In the genomic region with DNA sequence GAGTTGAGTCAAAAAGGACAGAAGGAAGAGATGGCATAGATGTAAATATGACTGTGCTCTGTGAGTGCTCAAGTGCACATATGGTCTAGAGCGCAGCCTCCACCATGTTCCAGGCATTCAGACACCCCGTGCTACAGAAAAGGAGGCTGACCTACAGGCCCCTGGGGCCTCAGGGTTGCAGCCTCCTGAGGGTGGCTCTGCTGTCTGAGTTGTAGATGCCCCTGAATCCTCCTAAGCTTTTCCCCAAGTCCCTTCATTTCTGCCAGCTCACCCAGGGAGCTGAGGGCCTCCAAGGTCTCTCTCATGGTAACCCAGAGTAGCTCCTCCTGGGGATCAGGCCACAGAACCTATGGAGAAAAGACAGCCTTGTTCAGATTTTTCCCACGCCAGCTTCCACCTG, we compare ENCODE assay signal across 10 cellular contexts. TPM values are rescaled to one million over a fixed set of nuclear protein-coding genes. Genes with fewer than 3 reads are reported as not detected.
A peak's percentile ranks its signal among the peaks of the same experiment; 100 is the strongest.
DNase-seq lines count a peak whose midpoint lies in the region; ATAC-seq and TF ChIP-seq lines count a peak whose summit lies in the region.
"Had no signal": no experiment of that assay in that cellular context is flagged by ENCODE, and none has a peak within 500 bp of the region (broad histone marks: within the 10 kb centered on the region; RNA-seq: fewer than 3 reads in every experiment).

No MANE protein-coding gene starts in this region.

- H3K4me3 ChIP-seq in PC-3 (ENCODE audit: low read length) = no peak overlapping the region
- H3K4me3 ChIP-seq in iPS-18a (ENCODE audit: low read length) = peak overlapping the region; percentile 32
- H3K4me3 ChIP-seq in stomach = peak overlapping the region in 2 of 4 donors; percentile 70 to 78

- H3K36me3 ChIP-seq in PC-3 (ENCODE audit: low read depth, low read length) = no peaks in the 10 kb centered on the region
- no peaks in the 10 kb centered on the region for H3K36me3 ChIP-seq in iPS-18a (ENCODE audit: control insufficient read depth, low read depth, low read length)
- peaks cover 9 to 51% (median 43%) of the 10 kb centered on the region in 4 donors for H3K36me3 ChIP-seq in stomach

- WGBS in stomach, 5 donors = 73 to 96% (median 94%) methylated on average over 3 of the region's 3 CpGs

- H3K4me1 ChIP-seq in PC-3 (ENCODE audit: insufficient read depth, low read length) = no peaks in the 10 kb centered on the region; the same call in 1 of the 2 replicates
- peaks cover 22% of the 10 kb centered on the region for H3K4me1 ChIP-seq in iPS-18a (ENCODE audit: control insufficient read depth, low read depth, low read length)
- H3K4me1 ChIP-seq in stomach = peaks cover 22 to 50% (median 34%) of the 10 kb centered on the region in 4 donors

- H3K9me3 ChIP-seq in PC-3 (ENCODE audit: low read length) = no peaks in the 10 kb centered on the region
- H3K9me3 ChIP-seq in iPS-18a (ENCODE audit: control insufficient read depth, low read depth, low read length) = no peaks in the 10 kb centered on the region
- no peaks in the 10 kb centered on the region for H3K9me3 ChIP-seq in stomach

- no peak for ATAC-seq in PC-3
- no peak for ATAC-seq in HG02642 (IDR thresholded peaks at IDR 0.05; ENCODE audit: poor library complexity, unreplicated experiment)

- no peak overlapping the region for H2AFZ ChIP-seq in PC-3 (ENCODE audit: low read length)

- peak overlapping the region; percentile 77 for H3K4me2 ChIP-seq in PC-3 (ENCODE audit: low read length)

- TF ChIP-seq CTCF in PC-3 (conservative IDR thresholded peaks at IDR 0.05; ENCODE audit: low read depth, low read length) = no peak
- TF ChIP-seq CTCF in stomach (IDR thresholded peaks at IDR 0.05) = no peak

- H3K9ac ChIP-seq in PC-3 (ENCODE audit: low read length) (no peak overlapping the region), iPS-18a (ENCODE audit: low read length) (no peak overlapping the region)

- H3K4me1 Mint-ChIP-seq in activated naive CD8-positive, alpha-beta T cell (ENCODE audit: low read depth) = peaks cover 11% of the 10 kb centered on the region
- peaks cover 5% of the 10 kb centered on the region for H3K4me1 Mint-ChIP-seq in activated naive CD8-positive, alpha-beta T cell treated with anti-CD3 and anti-CD28 coated beads for 36 hours

- POLR2A ChIA-PET in PC-3 (lab: Charles Lee; ENCODE audit: unreplicated experiment) = no interaction called here

- H4K20me1 ChIP-seq in PC-3 (ENCODE audit: low read length) = no peaks in the 10 kb centered on the region

- TF ChIP-seq EP300 in stomach (IDR thresholded peaks at IDR 0.05) = no peak

- intact Hi-C loops in PC-3 (cut with micrococcal nuclease) (loop anchor here (5.0 kb wide), 1 partner anchor 67 kb away; a partner anchor contains a TSS), stomach (cut with DNase I; ENCODE audit: low total_unique reads) (no loop called here)

- H3K36me3 Mint-ChIP-seq in activated naive CD8-positive, alpha-beta T cell = peaks cover 7% of the 10 kb centered on the region
- H3K36me3 Mint-ChIP-seq in activated naive CD8-positive, alpha-beta T cell treated with anti-CD3 and anti-CD28 coated beads for 36 hours = no peaks in the 10 kb centered on the region

- no peaks in the 10 kb centered on the region for H3K9me2 ChIP-seq in PC-3 (replicated peaks; ENCODE audit: low read length)

- no peaks in the 10 kb centered on the region for H3F3A ChIP-seq in PC-3 (ENCODE audit: low read length, unreplicated experiment)

- no peak for DNase-seq in activated naive CD8-positive, alpha-beta T cell treated with anti-CD3 and anti-CD28 coated beads for 36 hours
- no peak for DNase-seq in PC-3
- no peak for DNase-seq in stomach
- no peak for DNase-seq in NAMALWA (ENCODE audit: low spot score)
- DNase-seq in NCI-H2227 treated with DMSO at 0.1 percent for 48 hours (lab: John Stamatoyannopoulos, UW) = no peak
- DNase-seq: NCI-H446; stimulated activated naive CD8-positive, alpha-beta T cell treated with anti-CD3 and anti-CD28 coated beads, Interleukin-15, Interleukin-2, amounts not matched to agents 100 U/mL and 50 U/mL, for 24 hours had no signal

- H3K27me3 Mint-ChIP-seq in activated naive CD8-positive, alpha-beta T cell = no peaks in the 10 kb centered on the region
- peaks cover 12% of the 10 kb centered on the region for H3K27me3 Mint-ChIP-seq in activated naive CD8-positive, alpha-beta T cell treated with anti-CD3 and anti-CD28 coated beads for 36 hours

- CTCF ChIA-PET in PC-3 (lab: Charles Lee) = no interaction called here

- H3K4me3 Mint-ChIP-seq in activated naive CD8-positive, alpha-beta T cell = peak overlapping the region; percentile 63
- no peak overlapping the region for H3K4me3 Mint-ChIP-seq in activated naive CD8-positive, alpha-beta T cell treated with anti-CD3 and anti-CD28 coated beads for 36 hours

- no TSS peak for BruUV-seq in PC-3 (replicated peaks; lab: Mats Ljungman, UMichigan)

- H3K27me3 ChIP-seq in PC-3 (ENCODE audit: low read length) (no peaks in the 10 kb centered on the region), iPS-18a (ENCODE audit: control insufficient read depth, insufficient read depth, low read length) (peaks cover 77% of the 10 kb centered on the region), stomach (peaks cover 0 to 15% (median 0%) of the 10 kb centered on the region in 3 donors)

- H3K79me2 ChIP-seq in PC-3 (ENCODE audit: low read length) = no peaks in the 10 kb centered on the region

- H3K27ac ChIP-seq in PC-3 (ENCODE audit: low read length) = no peak overlapping the region
- no peak overlapping the region for H3K27ac ChIP-seq in iPS-18a (ENCODE audit: low read length)
- peak overlapping the region in 3 of 5 donors; percentile 87 to 91 (median 89) for H3K27ac ChIP-seq in stomach

- H3K27ac Mint-ChIP-seq in activated naive CD8-positive, alpha-beta T cell = no peak overlapping the region
- no peak overlapping the region for H3K27ac Mint-ChIP-seq in activated naive CD8-positive, alpha-beta T cell treated with anti-CD3 and anti-CD28 coated beads for 36 hours

- no peaks in the 10 kb centered on the region for H3K9me3 Mint-ChIP-seq in activated naive CD8-positive, alpha-beta T cell (ENCODE audit: low read depth)
- H3K9me3 Mint-ChIP-seq in activated naive CD8-positive, alpha-beta T cell treated with anti-CD3 and anti-CD28 coated beads for 36 hours = no peaks in the 10 kb centered on the region

- no peak for TF ChIP-seq POLR2A in stomach (IDR thresholded peaks at IDR 0.05)

RNA-seq across cellular contexts. Expression of a gene that starts 2.7 kb away (rescaled TPM):
- total RNA-seq in activated naive CD8-positive, alpha-beta T cell treated with anti-CD3 and anti-CD28 coated beads for 36 hours = under 1 TPM; 0.21 to 0.22 TPM
- total RNA-seq in PC-3 (2014; rRNA removed) = 4.1 and 6.3 TPM in 2 replicates
- total RNA-seq in stomach = 10 to 100 TPM in 2 of 5 donors, 1 to 10 TPM in 2, not detected in 1; 3.1 to 14.2 (median 9.9) TPM
- 10 to 100 TPM in 2 of 3 donors, 1 to 10 TPM in 1; 9.4 to 16.4 (median 12.2) TPM for polyA plus RNA-seq in stomach

Comparison
In these comparisons a context has a peak if more than half of its experiments do, and no peak if none do; other contexts are left out.
1. H3K27ac ChIP-seq: peak in stomach (3 of 5); none in PC-3 (single experiment) and iPS-18a (single experiment).